In genomic region chr7:100538654-100539435, GRCh38 we compare ENCODE assay signal across 8 cellular contexts. TPM values are rescaled to one million over a fixed set of nuclear protein-coding genes. Genes with fewer than 3 reads are reported as not detected.
DNase-seq lines count a peak whose midpoint lies in the region; ATAC-seq and TF ChIP-seq lines count a peak whose summit lies in the region.

Gene AGFG2, plus strand, starts transcription at chr7:100539203. Its CDS starts 144 bp downstream, at chr7:100539347.

- peak within 1 kb of the TSS; percentile 99 for H3K4me3 Mint-ChIP-seq in activated CD4-positive, alpha-beta T cell treated with anti-CD3 and anti-CD28 coated beads, Interleukin-2, amount 10 ng/mL, durations not matched to agents 24 days and 14 days

- peaks cover 4% of the 10 kb centered on the region for H3K9me3 Mint-ChIP-seq in activated CD4-positive, alpha-beta T cell treated with anti-CD3 and anti-CD28 coated beads, Interleukin-2, amount 10 ng/mL, durations not matched to agents 24 days and 14 days

- TF ChIP-seq CTCF in BJ (IDR thresholded peaks at IDR 0.05; ENCODE audit: insufficient read depth, low read depth, low read length) (no peak), coronary artery (IDR thresholded peaks at IDR 0.05) (no peak)

- peak within 1 kb of the TSS; percentile 99 for H3K27ac Mint-ChIP-seq in activated CD4-positive, alpha-beta T cell treated with anti-CD3 and anti-CD28 coated beads, Interleukin-2, amount 10 ng/mL, durations not matched to agents 24 days and 14 days

- H3K27me3 Mint-ChIP-seq in activated CD4-positive, alpha-beta T cell treated with anti-CD3 and anti-CD28 coated beads, Interleukin-2, amount 10 ng/mL, durations not matched to agents 24 days and 14 days = no peaks in the 10 kb centered on the region

- ATAC-seq in GM19324 (IDR thresholded peaks at IDR 0.05; ENCODE audit: low FRiP score, unreplicated experiment) = peak; percentile 96
- peak; percentile 77 for ATAC-seq in HG03469 (IDR thresholded peaks at IDR 0.05; ENCODE audit: unreplicated experiment)

- POLR2A ChIA-PET in BJ (lab: Charles Lee) = interaction anchor here (0.5 to 0.6 kb wide), 2 partner anchors 18 to 152 kb away, joined by 4 to 7 read pairs; no protein-coding TSS in a partner anchor

- peak within 1 kb of the TSS; percentile 80 for H3K4me3 ChIP-seq in BJ (ENCODE audit: low read depth, low read length)
- peak within 1 kb of the TSS; percentile 98 for H3K4me3 ChIP-seq in coronary artery

- H3K36me3 Mint-ChIP-seq in activated CD4-positive, alpha-beta T cell treated with anti-CD3 and anti-CD28 coated beads, Interleukin-2, amount 10 ng/mL, durations not matched to agents 24 days and 14 days (ENCODE audit: low read depth) = peaks cover 33% of the 10 kb centered on the region

- H3K27me3 ChIP-seq in BJ (ENCODE audit: control insufficient read depth, insufficient read depth, low read length) (no peaks in the 10 kb centered on the region), layer of hippocampus (ENCODE audit: control insufficient read depth, insufficient read depth, low read length) (no peaks in the 10 kb centered on the region)

- CTCF ChIA-PET in BJ (lab: Yijun Ruan, JAX) = interaction anchor here (1.2 to 1.3 kb wide), 2 partner anchors 21 to 30 kb away, joined by 4 to 5 read pairs; no protein-coding TSS in a partner anchor

- DNase-seq in BJ (ENCODE audit: low read depth) (peak; percentile 99), NCI-H526 treated with DMSO at 0.1 percent for 48 hours (lab: John Stamatoyannopoulos, UW) (peak; percentile 99), coronary artery (ENCODE audit: low spot score) (peak; percentile 100)
- peak; percentile 100 for DNase-seq in activated CD4-positive, alpha-beta T cell treated with anti-CD3 and anti-CD28 coated beads, Interleukin-2, amount 10 ng/mL, durations not matched to agents 24 days and 14 days
- DNase-seq in stimulated activated CD4-positive, alpha-beta T cell treated with anti-CD3 and anti-CD28 coated beads, Interleukin-1b, Interleukin-23, amount 100 ng/mL, for 4 hours (ENCODE audit: low read depth in 2 of 2) = peak; percentile 100

- H3K36me3 ChIP-seq in BJ (ENCODE audit: control insufficient read depth, insufficient read depth, low read length) = no peaks in the 10 kb centered on the region

- intact Hi-C loops in activated CD4-positive, alpha-beta T cell treated with anti-CD3 and anti-CD28 coated beads, Interleukin-2, amount 10 ng/mL, durations not matched to agents 24 days and 14 days (cut with micrococcal nuclease) = loop anchor here (1.0 to 2.0 kb wide), 4 partner anchors 11 to 110 kb away; partner anchors contain the start of genes FBXO24, LRCH4, MEPCE and TSC22D4

- H3K4me1 Mint-ChIP-seq in activated CD4-positive, alpha-beta T cell treated with anti-CD3 and anti-CD28 coated beads, Interleukin-2, amount 10 ng/mL, durations not matched to agents 24 days and 14 days = peaks cover 46% of the 10 kb centered on the region

- H3K27ac ChIP-seq in coronary artery (peak within 1 kb of the TSS; percentile 62 to 91), layer of hippocampus (ENCODE audit: low read depth, low read length) (peak within 1 kb of the TSS; percentile 68)

RNA-seq across cellular contexts. Expression of gene AGFG2, which starts in this region (rescaled TPM):
- 6.3 and 10.9 TPM in 2 replicates for polyA plus RNA-seq in BJ (2011; rRNA removed)
- polyA minus RNA-seq in BJ (2011; rRNA and poly(A)+ RNA removed) = 4.2 and 7.7 TPM in 2 replicates
- 112 and 114 TPM in 2 replicates for total RNA-seq in activated CD4-positive, alpha-beta T cell treated with anti-CD3 and anti-CD28 coated beads, Interleukin-2, amount 10 ng/mL, durations not matched to agents 24 days and 14 days

Comparison
In these comparisons a context has a peak if more than half of its experiments do, and no peak if none do; other contexts are left out.
1. Peak in every context shown above with its lines: DNase-seq, ATAC-seq, H3K4me3 ChIP-seq and H3K27ac ChIP-seq.